In the genomic region with DNA sequence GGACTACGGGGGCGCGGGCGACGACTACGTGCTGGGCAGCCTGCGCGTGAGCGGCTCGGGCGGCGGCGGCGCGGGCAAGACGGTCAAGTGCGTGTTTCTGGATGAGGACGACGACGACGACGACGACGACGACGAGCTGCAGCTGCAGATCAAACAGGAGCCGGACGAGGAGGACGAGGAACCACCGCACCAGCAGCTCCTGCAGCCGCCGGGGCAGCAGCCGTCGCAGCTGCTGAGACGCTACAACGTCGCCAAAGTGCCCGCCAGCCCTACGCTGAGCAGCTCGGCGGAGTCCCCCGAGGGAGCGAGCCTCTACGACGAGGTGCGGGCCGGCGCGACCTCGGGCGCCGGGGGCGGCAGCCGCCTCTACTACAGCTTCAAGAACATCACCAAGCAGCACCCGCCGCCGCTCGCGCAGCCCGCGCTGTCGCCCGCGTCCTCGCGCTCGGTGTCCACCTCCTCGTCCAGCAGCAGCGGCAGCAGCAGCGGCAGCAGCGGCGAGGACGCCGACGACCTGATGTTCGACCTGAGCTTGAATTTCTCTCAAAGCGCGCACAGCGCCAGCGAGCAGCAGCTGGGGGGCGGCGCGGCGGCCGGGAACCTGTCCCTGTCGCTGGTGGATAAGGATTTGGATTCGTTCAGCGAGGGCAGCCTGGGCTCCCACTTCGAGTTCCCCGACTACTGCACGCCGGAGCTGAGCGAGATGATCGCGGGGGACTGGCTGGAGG, we compare ENCODE assay signal across 10 cellular contexts. TPM values are rescaled to one million over a fixed set of nuclear protein-coding genes. Genes with fewer than 3 reads are reported as not detected.
DNase-seq lines count a peak whose midpoint lies in the region; TF ChIP-seq lines count a peak whose summit lies in the region.
"Had no signal": no experiment of that assay in that cellular context is flagged by ENCODE, and none has a peak within 500 bp of the region (broad histone marks: within the 10 kb centered on the region; RNA-seq: fewer than 3 reads in every experiment).

No MANE protein-coding gene starts in this region.

- H3K27me3 Mint-ChIP-seq in nephron (ENCODE audit: low read depth): peaks cover 26% of the 10 kb centered on the region

- peaks cover 16% of the 10 kb centered on the region for H3K36me3 Mint-ChIP-seq in nephron (ENCODE audit: low read depth)

- H3K9ac ChIP-seq in HUES6 (ENCODE audit: low read length): peak overlapping the region; percentile 85

- no peak overlapping the region for H3K27ac ChIP-seq in HUES6 (ENCODE audit: low read depth, low read length)
- H3K27ac ChIP-seq in uterus: no peak overlapping the region
- H3K27ac ChIP-seq: RWPE1 had no signal

- H3K4me1 ChIP-seq in HUES6 (ENCODE audit: control insufficient read depth, insufficient read depth, low read length): peaks cover 17% of the 10 kb centered on the region
- H3K4me1 ChIP-seq in uterus: peaks cover 0 to 18% of the 10 kb centered on the region in 2 donors

- H3K27ac Mint-ChIP-seq in nephron: peak overlapping the region; percentile 54 to 99 (median 78)

- H3K9me3 ChIP-seq in HUES6 (ENCODE audit: control insufficient read depth, insufficient read depth, low read depth, low read length) (no peaks in the 10 kb centered on the region), uterus (no peaks in the 10 kb centered on the region)

- H3K4me3 ChIP-seq in HUES6 (ENCODE audit: low read depth, low read length): peak overlapping the region; percentile 91
- H3K4me3 ChIP-seq in astrocyte of the spinal cord (ENCODE audit: low read depth, low read length): peak overlapping the region; percentile 81
- H3K4me3 ChIP-seq in uterus: no peak overlapping the region

- TF ChIP-seq CTCF in astrocyte of the spinal cord (IDR thresholded peaks at IDR 0.05; ENCODE audit: low read depth, low read length) (no peak), nephron (IDR thresholded peaks at IDR 0.05; ENCODE audit: unreplicated experiment in 3 of 3) (no peak), uterus (IDR thresholded peaks at IDR 0.05) (no peak)

- H3K9me3 Mint-ChIP-seq in nephron: no peaks in the 10 kb centered on the region

- DNase-seq in COR-L47 (lab: John Stamatoyannopoulos, UW): peak; percentile 40
- DNase-seq in astrocyte of the spinal cord (ENCODE audit: low read depth, low spot score): peak; percentile 49
- DNase-seq in NCI-H526 treated with DMSO at 0.1 percent for 48 hours (lab: John Stamatoyannopoulos, UW): no peak
- no peak for DNase-seq in uterus
- DNase-seq in NOMO-1 treated with dmso at 0.1 percent for 144 hours (lab: John Stamatoyannopoulos, UW; ENCODE audit: unreplicated experiment): no peak
- DNase-seq in NOMO-1 treated with DMSO at 0.1 percent for 48 hours (lab: John Stamatoyannopoulos, UW; ENCODE audit: unreplicated experiment): no peak
- DNase-seq: stimulated activated CD8-positive, alpha-beta memory T cell treated with anti-CD3 and anti-CD28 coated beads, Interleukin-4, amount 100 ng/mL, for 48 hours had no signal

- H3K4me1 Mint-ChIP-seq in nephron: peaks cover 22% of the 10 kb centered on the region

- H3K4me3 Mint-ChIP-seq in nephron: peak overlapping the region; percentile 96 to 97 (median 96)

- intact Hi-C loops in uterus (cut with DNase I; ENCODE audit: low total_unique reads): no loop called here

- in situ Hi-C loops in astrocyte of the spinal cord (cut with HindIII; ENCODE audit: low sequenced_read_pairs): no loop called here

- H3K27me3 ChIP-seq in HUES6 (ENCODE audit: control insufficient read depth, insufficient read depth, low read length): peaks cover 18% of the 10 kb centered on the region
- peaks cover 0 to 41% of the 10 kb centered on the region in 2 donors for H3K27me3 ChIP-seq in uterus

- H3K36me3 ChIP-seq in HUES6 (ENCODE audit: control insufficient read depth, insufficient read depth, low read length) (no peaks in the 10 kb centered on the region), uterus (no peaks in the 10 kb centered on the region)

- no peak for TF ChIP-seq POLR2A in uterus (IDR thresholded peaks at IDR 0.05)

RNA-seq across cellular contexts. Expression of gene SOX11, which starts 1.3 kb away (rescaled TPM):
- total RNA-seq in uterus: 1 to 10 TPM in 1 of 4 donors, not detected in 3; 9.3 TPM

Comparison
In these comparisons a context has a peak if more than half of its experiments do, and no peak if none do; other contexts are left out.
1. DNase-seq: peak in COR-L47 (single experiment) and astrocyte of the spinal cord (single experiment); none in NCI-H526 treated with DMSO at 0.1 percent for 48 hours (single experiment), uterus (0 of 2), NOMO-1 treated with dmso at 0.1 percent for 144 hours (single experiment) and NOMO-1 treated with DMSO at 0.1 percent for 48 hours (single experiment).
2. H3K4me3 ChIP-seq: peak in HUES6 (single experiment) and astrocyte of the spinal cord (single experiment); none in uterus (0 of 2).